Comparison of ENCODE assay signal across 18 cellular contexts in genomic region chr3:10645800-10646199, GRCh38.
DNase-seq lines count a peak whose midpoint lies in the region; ATAC-seq and TF ChIP-seq lines count a peak whose summit lies in the region.
"Had no signal": no experiment of that assay in that cellular context is flagged by ENCODE, and none has a peak within 500 bp of the region (broad histone marks: within the 10 kb centered on the region; RNA-seq: fewer than 3 reads in every experiment).

No MANE protein-coding gene starts in this region.

- no peaks in the 10 kb centered on the region for H3K27me3 ChIP-seq in endodermal cell (ENCODE audit: control insufficient read depth, insufficient read depth, low read length, poor library complexity, severe bottlenecking)
- H3K27me3 ChIP-seq in neural progenitor cell, result no peaks in the 10 kb centered on the region
- H3K27me3 ChIP-seq in spleen (replicated peaks in 1 of 7), result peaks cover 0 to 45% (median 0%) of the 10 kb centered on the region in 7 donors
- H3K27me3 ChIP-seq: BE2C had no signal

- H3K79me2 ChIP-seq in neural progenitor cell (ENCODE audit: low read depth), result no peaks in the 10 kb centered on the region

- H3K9ac ChIP-seq in endodermal cell (ENCODE audit: extremely low read depth, low read length, poor library complexity, severe bottlenecking), result no peak overlapping the region
- no peak overlapping the region for H3K9ac ChIP-seq in neural progenitor cell

- WGBS in endodermal cell (ENCODE audit: insufficient coverage in 1 of 2, insufficient read length in 1 of 2), 2 experiments, result 76 to 77% methylated on average over 6 to 7 of the region's 7 CpGs
- 36 to 61% (median 55%) methylated on average over 7 of the region's 7 CpGs for WGBS in spleen, 5 donors

- ATAC-seq in GM21737 (IDR thresholded peaks at IDR 0.05; ENCODE audit: unreplicated experiment) (no peak), HG02678 (IDR thresholded peaks at IDR 0.05; ENCODE audit: unreplicated experiment) (no peak)
- ATAC-seq: GM12878 had no signal

- H3K27ac ChIP-seq in caudate nucleus (ENCODE audit: low read depth, low read length), result peak overlapping the region; percentile 70
- H3K27ac ChIP-seq in endodermal cell (ENCODE audit: low read depth, low read length), result no peak overlapping the region
- H3K27ac ChIP-seq in neural progenitor cell, result peak overlapping the region; percentile 29
- H3K27ac ChIP-seq in spleen, result no peak overlapping the region

- H3K4me1 ChIP-seq in endodermal cell (ENCODE audit: control insufficient read depth, insufficient read depth, low read length) (no peaks in the 10 kb centered on the region), neural progenitor cell (peaks cover 12% of the 10 kb centered on the region), spleen (no peaks in the 10 kb centered on the region)
- H3K4me1 ChIP-seq: BE2C had no signal

- H3F3A ChIP-seq in neural progenitor cell (ENCODE audit: low read depth), result no peaks in the 10 kb centered on the region

- H3K27me3 Mint-ChIP-seq in endodermal cell (ENCODE audit: insufficient read depth), result peaks cover 8% of the 10 kb centered on the region
- H3K27me3 Mint-ChIP-seq in neural progenitor cell (ENCODE audit: insufficient read depth, low read depth), result peaks cover 5% of the 10 kb centered on the region

- no peak overlapping the region for H3K4me3 Mint-ChIP-seq in endodermal cell
- no peak overlapping the region for H3K4me3 Mint-ChIP-seq in neural progenitor cell
- H3K4me3 Mint-ChIP-seq: CD4-positive, CD25-positive, alpha-beta regulatory T cell; CD8-positive, alpha-beta memory T cell; H9 had no signal

- H3K9me3 Mint-ChIP-seq in endodermal cell, result no peaks in the 10 kb centered on the region
- peaks cover under 1% of the 10 kb centered on the region for H3K9me3 Mint-ChIP-seq in neural progenitor cell
- H3K9me3 Mint-ChIP-seq: CD8-positive, alpha-beta memory T cell; H9 had no signal

- H3K4me2 ChIP-seq in neural progenitor cell, result peak overlapping the region; percentile 18

- H3K27ac Mint-ChIP-seq in endodermal cell, result no peak overlapping the region
- H3K27ac Mint-ChIP-seq in neural progenitor cell, result no peak overlapping the region
- H3K27ac Mint-ChIP-seq: CD4-positive, CD25-positive, alpha-beta regulatory T cell; H9 had no signal

- H2AFZ ChIP-seq in neural progenitor cell (replicated peaks), result no peak overlapping the region

- H3K9me3 ChIP-seq in endodermal cell (ENCODE audit: control insufficient read depth, low read length) (no peaks in the 10 kb centered on the region), neural progenitor cell (ENCODE audit: low read depth) (no peaks in the 10 kb centered on the region), spleen (peaks cover 0 to 12% (median 5%) of the 10 kb centered on the region in 8 donors)
- H3K9me3 ChIP-seq: BE2C had no signal

- DNase-seq in caudate nucleus (lab: John Stamatoyannopoulos, UW) (no peak), endodermal cell (peak; percentile 37), neural progenitor cell (ENCODE audit: low spot score) (no peak), spleen (peak; percentile 43)
- DNase-seq: ACHN; BE2C; C1 segment of cervical spinal cord; CD4-positive, CD25-positive, alpha-beta regulatory T cell; CD8-positive, alpha-beta memory T cell; COR-L47; DMS 273 treated with DMSO at 0.1 percent for 48 hours; DMS53; DND-41; EL; H9 had no signal

- H3K36me3 ChIP-seq in endodermal cell (ENCODE audit: control insufficient read depth, insufficient read depth, low read length) (no peaks in the 10 kb centered on the region), neural progenitor cell (no peaks in the 10 kb centered on the region), spleen (no peaks in the 10 kb centered on the region)
- H3K36me3 ChIP-seq: BE2C had no signal

- no peaks in the 10 kb centered on the region for H3K36me3 Mint-ChIP-seq in endodermal cell (ENCODE audit: low read depth)
- H3K36me3 Mint-ChIP-seq in neural progenitor cell, result no peaks in the 10 kb centered on the region
- H3K36me3 Mint-ChIP-seq: CD4-positive, CD25-positive, alpha-beta regulatory T cell had no signal

- H3K4me1 Mint-ChIP-seq in endodermal cell (no peaks in the 10 kb centered on the region), neural progenitor cell (peaks cover 3% of the 10 kb centered on the region)
- H3K4me1 Mint-ChIP-seq: CD4-positive, CD25-positive, alpha-beta regulatory T cell; CD8-positive, alpha-beta memory T cell; H9 had no signal

- TF ChIP-seq POLR2A in spleen (IDR thresholded peaks at IDR 0.05), result no peak

- no peak for TF ChIP-seq CTCF in endodermal cell (conservative IDR thresholded peaks at IDR 0.05)
- no peak for TF ChIP-seq CTCF in neural progenitor cell (IDR thresholded peaks at IDR 0.05)
- TF ChIP-seq CTCF in spleen (IDR thresholded peaks at IDR 0.05 in 8 of 11, conservative IDR thresholded peaks at IDR 0.05 in 3 of 11), result no peak

- intact Hi-C loops in spleen (cut with DNase I; ENCODE audit: low total_unique reads), result no loop called here

- H3K4me3 ChIP-seq in endodermal cell (ENCODE audit: low read length), result no peak overlapping the region
- no peak overlapping the region for H3K4me3 ChIP-seq in neural progenitor cell
- no peak overlapping the region for H3K4me3 ChIP-seq in spleen
- H3K4me3 ChIP-seq: GM12878 had no signal

- no peaks in the 10 kb centered on the region for H4K20me1 ChIP-seq in neural progenitor cell (ENCODE audit: low read depth)

Comparison
In these comparisons a context has a peak if more than half of its experiments do, and no peak if none do; other contexts are left out.
1. DNase-seq: peak in endodermal cell (single experiment) and spleen (single experiment); none in caudate nucleus (0 of 61) and neural progenitor cell (single experiment).
2. H3K27ac ChIP-seq: peak in caudate nucleus (single experiment) and neural progenitor cell (single experiment); none in endodermal cell (single experiment) and spleen (0 of 8).